13 cellular contexts compared by ENCODE assay signal in the genomic region with DNA sequence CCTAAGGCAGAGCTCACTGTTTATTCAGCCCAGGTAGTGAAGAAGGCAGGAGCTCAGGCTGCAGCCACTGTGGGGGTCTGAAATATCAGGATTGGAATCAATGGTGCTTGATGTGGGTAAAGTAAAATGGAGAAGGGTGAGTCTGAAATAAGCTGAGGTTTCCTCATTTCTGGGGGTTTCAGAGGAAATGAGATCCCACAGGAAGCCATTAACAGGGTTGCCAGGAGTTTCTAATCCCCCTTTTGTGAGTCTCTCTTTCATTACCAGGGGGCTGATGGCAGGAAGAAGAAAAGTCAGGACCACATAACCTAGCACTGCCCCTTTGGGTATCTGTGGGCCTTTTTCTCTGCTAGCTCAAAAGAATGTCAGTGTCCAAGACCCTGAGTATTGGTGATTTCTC. TPM values are rescaled to one million over a fixed set of nuclear protein-coding genes. Genes with fewer than 3 reads are reported as not detected.
DNase-seq lines count a peak whose midpoint lies in the region; ATAC-seq and TF ChIP-seq lines count a peak whose summit lies in the region.
"Had no signal": no experiment of that assay in that cellular context is flagged by ENCODE, and none has a peak within 500 bp of the region (broad histone marks: within the 10 kb centered on the region; RNA-seq: fewer than 3 reads in every experiment).

No MANE protein-coding gene starts in this region.

- H3K9ac ChIP-seq in HUES48 (ENCODE audit: low read depth, low read length) = no peak overlapping the region

- H3K9me3 Mint-ChIP-seq in dendritic cell treated with granulocyte-macrophage colony-stimulating factor and Interleukin-4, amounts not matched to agents 40 ng/mL and 50 ng/mL, for 4 days = no peaks in the 10 kb centered on the region

- BruUV-seq in A673 (replicated peaks; lab: Mats Ljungman, UMichigan) = no TSS peak

- peaks cover 48% of the 10 kb centered on the region for H3K4me1 Mint-ChIP-seq in dendritic cell treated with granulocyte-macrophage colony-stimulating factor and Interleukin-4, amounts not matched to agents 40 ng/mL and 50 ng/mL, for 4 days (ENCODE audit: low read depth)

- DNase-seq in A673 (ENCODE audit: low spot score) (peak; percentile 31), HK-2 (ENCODE audit: unreplicated experiment) (no peak), NCI-H2081 treated with DMSO at 0.1 percent for 48 hours (lab: John Stamatoyannopoulos, UW) (no peak)
- DNase-seq in stimulated activated CD8-positive, alpha-beta memory T cell treated with anti-CD3 and anti-CD28 coated beads, Interleukin-4, amount 100 ng/mL, for 48 hours = no peak
- DNase-seq: activated CD4-positive, CD25-positive, alpha-beta regulatory T cell; activated T-cell treated with anti-CD3 and anti-CD28 coated beads, Interleukin-2, amount 50 U/mL, for 1 hour; effector CD4-positive, alpha-beta T cell had no signal

- CTCF ChIA-PET in A673 (lab: Charles Lee) = no interaction called here

- H3K36me3 ChIP-seq in A673 (ENCODE audit: insufficient read depth, low read length, poor library complexity, severe bottlenecking) (no peaks in the 10 kb centered on the region), HUES48 (ENCODE audit: control insufficient read depth, insufficient read depth, low read length) (no peaks in the 10 kb centered on the region)
- H3K36me3 ChIP-seq: prostate gland, SJSA1 had no signal

- peak overlapping the region; percentile 23 for H3K27ac Mint-ChIP-seq in dendritic cell treated with granulocyte-macrophage colony-stimulating factor and Interleukin-4, amounts not matched to agents 40 ng/mL and 50 ng/mL, for 4 days

- intact Hi-C loops in A673 (cut with micrococcal nuclease; ENCODE audit: unreplicated experiment) = no loop called here
- intact Hi-C loops in dendritic cell treated with granulocyte-macrophage colony-stimulating factor and Interleukin-4, amounts not matched to agents 40 ng/mL and 50 ng/mL, for 4 days (cut with micrococcal nuclease) = no loop called here

- H3K27ac ChIP-seq in A673 (ENCODE audit: low read depth, low read length, poor library complexity, severe bottlenecking) = no peak overlapping the region
- peak overlapping the region; percentile 27 for H3K27ac ChIP-seq in HUES48 (ENCODE audit: low read depth, low read length)
- H3K27ac ChIP-seq: prostate gland, SJSA1 had no signal

- no peaks in the 10 kb centered on the region for H3K36me3 Mint-ChIP-seq in dendritic cell treated with granulocyte-macrophage colony-stimulating factor and Interleukin-4, amounts not matched to agents 40 ng/mL and 50 ng/mL, for 4 days (ENCODE audit: low read depth)

- no peak for TF ChIP-seq CTCF in A673 (conservative IDR thresholded peaks at IDR 0.05; ENCODE audit: low read depth, low read length)

- H3K27me3 Mint-ChIP-seq in dendritic cell treated with granulocyte-macrophage colony-stimulating factor and Interleukin-4, amounts not matched to agents 40 ng/mL and 50 ng/mL, for 4 days = peaks cover 75% of the 10 kb centered on the region

- POLR2A ChIA-PET in A673 (lab: Charles Lee; ENCODE audit: low non-redundant PET) = no interaction called here

- H3K27me3 ChIP-seq in A673 (replicated peaks; ENCODE audit: insufficient read depth, low read depth, low read length, poor library complexity) (no peaks in the 10 kb centered on the region), HUES48 (ENCODE audit: control insufficient read depth, insufficient read depth, low read length) (no peaks in the 10 kb centered on the region)
- H3K27me3 ChIP-seq: SJSA1 had no signal

- H3K4me1 ChIP-seq in A673 (ENCODE audit: insufficient read depth, low read length, poor library complexity, severe bottlenecking) (peaks cover 24% of the 10 kb centered on the region), HUES48 (ENCODE audit: control insufficient read depth, insufficient read depth, low read length) (peaks cover 26% of the 10 kb centered on the region)
- H3K4me1 ChIP-seq: prostate gland had no signal

- H3K4me3 ChIP-seq in A673 (ENCODE audit: low read depth, low read length, poor library complexity, severe bottlenecking) (no peak overlapping the region), HUES48 (ENCODE audit: low read depth, low read length) (no peak overlapping the region)
- H3K4me3 ChIP-seq: prostate gland, SJSA1 had no signal

- ATAC-seq in GM18907 (IDR thresholded peaks at IDR 0.05; ENCODE audit: unreplicated experiment) = peak; percentile 24
- ATAC-seq in HG03469 (IDR thresholded peaks at IDR 0.05; ENCODE audit: unreplicated experiment) = no peak

- H3K4me3 Mint-ChIP-seq in dendritic cell treated with granulocyte-macrophage colony-stimulating factor and Interleukin-4, amounts not matched to agents 40 ng/mL and 50 ng/mL, for 4 days = no peak overlapping the region

- no peaks in the 10 kb centered on the region for H3K9me3 ChIP-seq in A673 (ENCODE audit: low read depth, low read length, poor library complexity, severe bottlenecking)
- no peaks in the 10 kb centered on the region for H3K9me3 ChIP-seq in HUES48 (ENCODE audit: control insufficient read depth, insufficient read depth, low read length)
- H3K9me3 ChIP-seq: prostate gland, SJSA1 had no signal

RNA-seq across cellular contexts. Expression of a gene that starts 55.9 kb away (rescaled TPM):
- 114 and 140 TPM in 2 replicates for total RNA-seq in A673 (2021)
